In genomic region chr10:13340626-13341370, GRCh38 we compare ENCODE assay signal across 9 cellular contexts. TPM values are rescaled to one million over a fixed set of nuclear protein-coding genes. Genes with fewer than 3 reads are reported as not detected.
DNase-seq lines count a peak whose midpoint lies in the region; ATAC-seq and TF ChIP-seq lines count a peak whose summit lies in the region.
"Had no signal": no experiment of that assay in that cellular context is flagged by ENCODE, and none has a peak within 500 bp of the region (broad histone marks: within the 10 kb centered on the region; RNA-seq: fewer than 3 reads in every experiment).

No MANE protein-coding gene starts in this region.

- no TSS peak for BruUV-seq in Calu3 (replicated peaks; lab: Mats Ljungman, UMichigan)

- TF ChIP-seq POLR2A in gastrocnemius medialis (IDR thresholded peaks at IDR 0.05): no peak
- peak in 1 of 4 donors; percentile 18 for TF ChIP-seq POLR2A in esophagus squamous epithelium (IDR thresholded peaks at IDR 0.05)

- H3K27me3 Mint-ChIP-seq in WTC11 (ENCODE audit: low read depth) (no peaks in the 10 kb centered on the region), Calu3 (ENCODE audit: unreplicated experiment) (no peaks in the 10 kb centered on the region)

- CTCF ChIA-PET in WTC11 (lab: Charles Lee): interaction anchor here (1.1 to 2.4 kb wide), 3 partner anchors 10 to 12 kb away, joined by 3 to 7 read pairs (median 7); no protein-coding TSS in a partner anchor
- CTCF ChIA-PET in Calu3 (lab: Charles Lee): no interaction called here

- H3K4me1 ChIP-seq in gastrocnemius medialis (peaks cover 14 to 23% of the 10 kb centered on the region in 2 donors), esophagus squamous epithelium (peaks cover 4 to 53% (median 5%) of the 10 kb centered on the region in 3 donors)

- peak overlapping the region; percentile 62 to 75 (median 70) for H3K27ac ChIP-seq in gastrocnemius medialis
- H3K27ac ChIP-seq in esophagus squamous epithelium: peak overlapping the region in 1 of 4 donors; percentile 42
- H3K27ac ChIP-seq: BLaER1 treated with 17β-estradiol and CSF1 and Interleukin-3, amounts not matched to agents 10 nM and 100 nM had no signal

- WGBS in esophagus squamous epithelium, 2 donors: 77 to 78% methylated on average over 12 of the region's 12 CpGs

- no peak for TF ChIP-seq CTCF in WTC11 (IDR thresholded peaks at IDR 0.05)
- TF ChIP-seq CTCF in gastrocnemius medialis (IDR thresholded peaks at IDR 0.05 in 4 of 5, conservative IDR thresholded peaks at IDR 0.05 in 1 of 5): no peak
- no peak for TF ChIP-seq CTCF in Calu3 (IDR thresholded peaks at IDR 0.05; ENCODE audit: unreplicated experiment)
- TF ChIP-seq CTCF in esophagus squamous epithelium (IDR thresholded peaks at IDR 0.05): no peak

- peak overlapping the region in 3 of 4 donors; percentile 4 to 30 (median 16) for H3K4me3 ChIP-seq in gastrocnemius medialis
- peak overlapping the region in 1 of 4 donors; percentile 34 for H3K4me3 ChIP-seq in esophagus squamous epithelium
- H3K4me3 ChIP-seq: BLaER1 treated with 17β-estradiol and CSF1 and Interleukin-3, amounts not matched to agents 10 nM and 100 nM had no signal

- H3K36me3 Mint-ChIP-seq in WTC11 (peaks cover 75% of the 10 kb centered on the region), Calu3 (ENCODE audit: insufficient read depth, unreplicated experiment) (peaks cover 19% of the 10 kb centered on the region)

- H3K36me3 ChIP-seq in gastrocnemius medialis: peaks cover 0 to 4% of the 10 kb centered on the region in 2 donors
- peaks cover 0 to 44% (median 8%) of the 10 kb centered on the region in 3 donors for H3K36me3 ChIP-seq in esophagus squamous epithelium

- DNase-seq in activated effector memory CD4-positive, alpha-beta T cell treated with anti-CD3 and anti-CD28 coated beads, Interleukin-2, amount 50 U/mL, for 16 hours: peak; percentile 66
- DNase-seq in activated effector memory CD4-positive, alpha-beta T cell treated with Interleukin-2 at 50 U/mL for 16 hours: no peak
- DNase-seq in WTC11 (ENCODE audit: low spot score) (no peak), gastrocnemius medialis (no peak), Calu3 (no peak), hippocampal formation (lab: John Stamatoyannopoulos, UW) (no peak), esophagus squamous epithelium (lab: John Stamatoyannopoulos, UW) (no peak)

- H3K27me3 ChIP-seq in gastrocnemius medialis (no peaks in the 10 kb centered on the region), esophagus squamous epithelium (no peaks in the 10 kb centered on the region)
- H3K27me3 ChIP-seq: BLaER1 treated with 17β-estradiol and CSF1 and Interleukin-3, amounts not matched to agents 10 nM and 100 nM had no signal

- intact Hi-C loops in gastrocnemius medialis (cut with DNase I; ENCODE audit: low total_unique reads) (no loop called here), Calu3 (cut with micrococcal nuclease; ENCODE audit: unreplicated experiment) (no loop called here), esophagus squamous epithelium (cut with DNase I) (no loop called here)

- POLR2A ChIA-PET in WTC11 (lab: Charles Lee): interaction anchor here (0.7 to 3.6 kb wide), 2 partner anchors 11 to 99 kb away, joined by 3 to 31 read pairs; no protein-coding TSS in a partner anchor

- ATAC-seq in HG02852 (IDR thresholded peaks at IDR 0.05; ENCODE audit: unreplicated experiment): peak; percentile 93
- no peak for ATAC-seq in WTC11
- ATAC-seq in gastrocnemius medialis: peak in 1 of 2 donors; percentile 69

- in situ Hi-C loops in gastrocnemius medialis (cut with MboI; ENCODE audit: low sequenced_read_pairs in 4 of 4): no loop called here

- no peak overlapping the region for H3K4me3 Mint-ChIP-seq in WTC11
- no peak overlapping the region for H3K4me3 Mint-ChIP-seq in Calu3 (ENCODE audit: low read depth, unreplicated experiment)

- H3K27ac Mint-ChIP-seq in WTC11 (peak overlapping the region; percentile 79), Calu3 (ENCODE audit: unreplicated experiment) (no peak overlapping the region)

- H3K9me3 ChIP-seq in gastrocnemius medialis (no peaks in the 10 kb centered on the region), esophagus squamous epithelium (no peaks in the 10 kb centered on the region)
- H3K9me3 ChIP-seq: BLaER1 treated with 17β-estradiol and CSF1 and Interleukin-3, amounts not matched to agents 10 nM and 100 nM had no signal

- H3K9me3 Mint-ChIP-seq in WTC11 (no peaks in the 10 kb centered on the region), Calu3 (ENCODE audit: low read depth, unreplicated experiment) (no peaks in the 10 kb centered on the region)

- H3K4me1 Mint-ChIP-seq in WTC11 (peaks cover 77% of the 10 kb centered on the region), Calu3 (ENCODE audit: low read depth, unreplicated experiment) (no peaks in the 10 kb centered on the region)

TF ChIP-seq in WTC11, 78 proteins besides CTCF, POLR2A, EP300 and RAD21 (continues in another document):
- TF ChIP-seq ARID4B (CRISPR knock-in tag; IDR thresholded peaks at IDR 0.05; ENCODE audit: borderline replicate concordance): no peak
- TF ChIP-seq ZNF219 (CRISPR knock-in tag; IDR thresholded peaks at IDR 0.05; ENCODE audit: borderline replicate concordance): no peak
- TF ChIP-seq PREB (CRISPR knock-in tag; IDR thresholded peaks at IDR 0.05; ENCODE audit: borderline replicate concordance): no peak
- TF ChIP-seq HMGA2 (CRISPR knock-in tag; IDR thresholded peaks at IDR 0.05): 0 out of 2 replicates have a peak, but pooled peaks have one; percentile 12
- peak; percentile 64 for TF ChIP-seq PRDM15 (CRISPR knock-in tag; IDR thresholded peaks at IDR 0.05)

RNA-seq across cellular contexts. Expression of gene SEPHS1, which starts 7.3 kb away (rescaled TPM):
- total RNA-seq in WTC11 (2021) (501 to 509 TPM (median 501 TPM) in 3 replicates), gastrocnemius medialis (10 to 100 TPM; 22.4 to 29.7 (median 27.9) TPM), Calu3 (2022) (50.1 and 61.8 TPM in 2 replicates), esophagus squamous epithelium (10 to 100 TPM; 14.5 to 30.9 (median 26.2) TPM)

RNA-seq across cellular contexts. Expression of gene PHYH, which starts 40.9 kb away (rescaled TPM):
- total RNA-seq in WTC11 (2021) (22.5 to 35.1 TPM (median 32.0 TPM) in 3 replicates), gastrocnemius medialis (100 to 1,000 TPM; 107 to 147 (median 143) TPM), Calu3 (2022) (26.7 and 30.4 TPM in 2 replicates), esophagus squamous epithelium (10 to 100 TPM in 1 of 4 donors, 1 to 10 TPM in 3; 4.1 to 14.2 (median 7.5) TPM)
